In the genomic region with DNA sequence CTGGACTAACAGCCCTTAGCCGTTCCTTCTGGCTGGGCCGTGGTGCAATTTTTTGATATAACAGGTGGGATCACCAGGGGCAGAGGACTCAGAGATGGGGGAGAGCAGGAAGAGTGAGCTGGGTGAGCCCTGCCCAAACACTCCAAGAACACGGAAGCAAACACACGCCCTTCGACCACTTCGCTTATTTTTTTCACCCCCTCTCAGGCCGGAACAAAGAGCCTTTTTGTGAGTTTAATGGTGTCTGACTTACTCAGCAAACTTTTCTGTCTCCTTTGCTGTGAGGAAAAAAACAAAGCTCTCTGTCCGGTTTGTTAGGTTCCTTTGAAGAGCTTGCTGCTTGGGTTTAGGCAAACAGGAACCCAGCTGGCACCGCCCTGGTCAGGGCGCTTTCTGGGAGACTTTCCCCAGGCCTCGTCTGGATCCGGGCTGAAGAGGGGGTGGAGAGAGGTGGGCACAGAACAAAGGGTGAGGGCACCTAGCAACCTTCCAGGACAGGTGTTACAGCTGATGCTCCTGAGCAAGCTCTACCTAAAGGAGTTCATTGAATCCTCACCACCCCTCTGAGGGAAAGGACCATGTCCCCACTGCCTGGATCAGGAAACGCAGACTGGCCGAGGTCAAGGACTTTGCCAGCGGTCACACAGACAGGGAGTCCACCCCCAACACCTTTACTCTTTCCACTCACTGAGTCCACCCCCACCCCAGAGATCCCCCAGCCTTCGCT, we compare ENCODE assay signal across 8 cellular contexts. TPM values are rescaled to one million over a fixed set of nuclear protein-coding genes. Genes with fewer than 3 reads are reported as not detected.
DNase-seq lines count a peak whose midpoint lies in the region; ATAC-seq and TF ChIP-seq lines count a peak whose summit lies in the region.

No MANE protein-coding gene starts in this region.

- H3K4me3 Mint-ChIP-seq in MCF 10A (ENCODE audit: unreplicated experiment) = no peak overlapping the region
- no peak overlapping the region for H3K4me3 Mint-ChIP-seq in activated naive CD8-positive, alpha-beta T cell treated with anti-CD3 and anti-CD28 coated beads for 36 hours

- H3K4me3 ChIP-seq in liver (ENCODE audit: low read depth in 1 of 3, low read length in 3 of 3) = no peak overlapping the region
- H3K4me3 ChIP-seq in upper lobe of right lung = peak overlapping the region; percentile 34

- H3K36me3 ChIP-seq in liver (ENCODE audit: control insufficient read depth in 4 of 4, insufficient read depth in 3 of 4, low read depth in 1 of 4, low read length in 3 of 4) (no peaks in the 10 kb centered on the region), upper lobe of right lung (no peaks in the 10 kb centered on the region)

- CTCF ChIA-PET in MCF 10A (lab: Yijun Ruan, JAX) = interaction anchor here (0.7 to 2.3 kb wide), 10 partner anchors 10 to 114 kb away, joined by 3 to 11 read pairs (median 3); no protein-coding TSS in a partner anchor

- H3K27ac ChIP-seq in liver (ENCODE audit: low read depth in 1 of 2, low read length in 2 of 2) = peak overlapping the region; percentile 53 to 58
- peak overlapping the region; percentile 83 for H3K27ac ChIP-seq in upper lobe of right lung

- intact Hi-C loops in MCF 10A (cut with micrococcal nuclease) = loop anchor here (2.0 to 5.0 kb wide), 4 partner anchors 17 to 101 kb away; no protein-coding TSS in a partner anchor
- intact Hi-C loops in upper lobe of right lung (cut with DNase I) = no loop called here

- TF ChIP-seq RAD21 in liver (IDR thresholded peaks at IDR 0.05) = no peak

- peaks cover 12% of the 10 kb centered on the region for H3K36me3 Mint-ChIP-seq in MCF 10A (ENCODE audit: insufficient read depth, unreplicated experiment)
- no peaks in the 10 kb centered on the region for H3K36me3 Mint-ChIP-seq in activated naive CD8-positive, alpha-beta T cell treated with anti-CD3 and anti-CD28 coated beads for 36 hours

- no peak overlapping the region for H3K9ac ChIP-seq in liver (ENCODE audit: low read depth in 1 of 2, low read length in 2 of 2)

- TF ChIP-seq CTCF in MCF 10A (IDR thresholded peaks at IDR 0.05; ENCODE audit: unreplicated experiment) (no peak), liver (IDR thresholded peaks at IDR 0.05; ENCODE audit: low read depth, low read length, missing input control) (no peak), upper lobe of right lung (IDR thresholded peaks at IDR 0.05) (no peak)

- BruUV-seq in MCF 10A (replicated peaks; lab: Mats Ljungman, UMichigan) = TSS peak; percentile 51

- H3K9me3 ChIP-seq in liver (ENCODE audit: control insufficient read depth in 4 of 4, low read length in 3 of 4) = no peaks in the 10 kb centered on the region
- H3K9me3 ChIP-seq in upper lobe of right lung = no peaks in the 10 kb centered on the region

- POLR2A ChIA-PET in MCF 10A (lab: Yijun Ruan, JAX) = interaction anchor here (0.6 to 7.4 kb wide), 27 partner anchors 9 to 458 kb away, joined by 3 to 88 read pairs (median 6); a partner anchor contains a TSS

- no peak overlapping the region for H3K27ac Mint-ChIP-seq in MCF 10A (ENCODE audit: low read depth, unreplicated experiment)
- H3K27ac Mint-ChIP-seq in activated naive CD8-positive, alpha-beta T cell treated with anti-CD3 and anti-CD28 coated beads for 36 hours = no peak overlapping the region

- H3K27me3 ChIP-seq in liver (ENCODE audit: control insufficient read depth in 4 of 4, insufficient read depth in 4 of 4, low read length in 3 of 4) (no peaks in the 10 kb centered on the region), upper lobe of right lung (no peaks in the 10 kb centered on the region)

- peaks cover 36% of the 10 kb centered on the region for H3K4me1 Mint-ChIP-seq in MCF 10A (ENCODE audit: insufficient read depth, unreplicated experiment)
- H3K4me1 Mint-ChIP-seq in activated naive CD8-positive, alpha-beta T cell treated with anti-CD3 and anti-CD28 coated beads for 36 hours = peaks cover 26% of the 10 kb centered on the region

- H3K27me3 Mint-ChIP-seq in MCF 10A (ENCODE audit: insufficient read depth, unreplicated experiment) = no peaks in the 10 kb centered on the region
- no peaks in the 10 kb centered on the region for H3K27me3 Mint-ChIP-seq in activated naive CD8-positive, alpha-beta T cell treated with anti-CD3 and anti-CD28 coated beads for 36 hours

- WGBS in liver = 59% methylated on average over 16 of the region's 16 CpGs

- H3K4me1 ChIP-seq in liver (ENCODE audit: control insufficient read depth in 4 of 4, insufficient read depth in 4 of 4, low read length in 3 of 4) = peaks cover 3 to 44% (median 29%) of the 10 kb centered on the region in 4 donors
- peaks cover 39% of the 10 kb centered on the region for H3K4me1 ChIP-seq in upper lobe of right lung

- H3K9me3 Mint-ChIP-seq in MCF 10A (ENCODE audit: unreplicated experiment) = no peaks in the 10 kb centered on the region
- peaks cover 3% of the 10 kb centered on the region for H3K9me3 Mint-ChIP-seq in activated naive CD8-positive, alpha-beta T cell treated with anti-CD3 and anti-CD28 coated beads for 36 hours

- peak; percentile 67 for ATAC-seq in upper lobe of right lung
- ATAC-seq in HG03565 (IDR thresholded peaks at IDR 0.05; ENCODE audit: unreplicated experiment) = no peak

- DNase-seq in NCI-H1105 treated with DMSO at 0.1 percent for 48 hours (lab: John Stamatoyannopoulos, UW) = peak; percentile 15
- DNase-seq in NCI-H1105 (lab: John Stamatoyannopoulos, UW) = no peak
- DNase-seq in MCF 10A (ENCODE audit: unreplicated experiment) = no peak
- peak; percentile 80 for DNase-seq in upper lobe of right lung
- DNase-seq in NCI-H1417 treated with DMSO at 0.1 percent for 48 hours (lab: John Stamatoyannopoulos, UW) = no peak
- DNase-seq in activated naive CD8-positive, alpha-beta T cell treated with anti-CD3 and anti-CD28 coated beads for 36 hours = no peak

TF ChIP-seq in liver, 16 proteins besides CTCF, POLR2A, EP300 and RAD21:
- TF ChIP-seq, protein P1, sequence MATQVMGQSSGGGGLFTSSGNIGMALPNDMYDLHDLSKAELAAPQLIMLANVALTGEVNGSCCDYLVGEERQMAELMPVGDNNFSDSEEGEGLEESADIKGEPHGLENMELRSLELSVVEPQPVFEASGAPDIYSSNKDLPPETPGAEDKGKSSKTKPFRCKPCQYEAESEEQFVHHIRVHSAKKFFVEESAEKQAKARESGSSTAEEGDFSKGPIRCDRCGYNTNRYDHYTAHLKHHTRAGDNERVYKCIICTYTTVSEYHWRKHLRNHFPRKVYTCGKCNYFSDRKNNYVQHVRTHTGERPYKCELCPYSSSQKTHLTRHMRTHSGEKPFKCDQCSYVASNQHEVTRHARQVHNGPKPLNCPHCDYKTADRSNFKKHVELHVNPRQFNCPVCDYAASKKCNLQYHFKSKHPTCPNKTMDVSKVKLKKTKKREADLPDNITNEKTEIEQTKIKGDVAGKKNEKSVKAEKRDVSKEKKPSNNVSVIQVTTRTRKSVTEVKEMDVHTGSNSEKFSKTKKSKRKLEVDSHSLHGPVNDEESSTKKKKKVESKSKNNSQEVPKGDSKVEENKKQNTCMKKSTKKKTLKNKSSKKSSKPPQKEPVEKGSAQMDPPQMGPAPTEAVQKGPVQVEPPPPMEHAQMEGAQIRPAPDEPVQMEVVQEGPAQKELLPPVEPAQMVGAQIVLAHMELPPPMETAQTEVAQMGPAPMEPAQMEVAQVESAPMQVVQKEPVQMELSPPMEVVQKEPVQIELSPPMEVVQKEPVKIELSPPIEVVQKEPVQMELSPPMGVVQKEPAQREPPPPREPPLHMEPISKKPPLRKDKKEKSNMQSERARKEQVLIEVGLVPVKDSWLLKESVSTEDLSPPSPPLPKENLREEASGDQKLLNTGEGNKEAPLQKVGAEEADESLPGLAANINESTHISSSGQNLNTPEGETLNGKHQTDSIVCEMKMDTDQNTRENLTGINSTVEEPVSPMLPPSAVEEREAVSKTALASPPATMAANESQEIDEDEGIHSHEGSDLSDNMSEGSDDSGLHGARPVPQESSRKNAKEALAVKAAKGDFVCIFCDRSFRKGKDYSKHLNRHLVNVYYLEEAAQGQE (IDR thresholded peaks at IDR 0.05) = no peak
- TF ChIP-seq, protein P2, sequence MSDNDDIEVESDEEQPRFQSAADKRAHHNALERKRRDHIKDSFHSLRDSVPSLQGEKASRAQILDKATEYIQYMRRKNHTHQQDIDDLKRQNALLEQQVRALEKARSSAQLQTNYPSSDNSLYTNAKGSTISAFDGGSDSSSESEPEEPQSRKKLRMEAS (IDR thresholded peaks at IDR 0.05) = no peak
- peak; percentile 3 for TF ChIP-seq NR2F2 (IDR thresholded peaks at IDR 0.05)
- TF ChIP-seq HNF4A (conservative IDR thresholded peaks at IDR 0.05) = no peak
TF ChIP-seq in liver: peak in this region for 1.

RNA-seq across cellular contexts. Expression of a gene that starts 23.3 kb away (rescaled TPM):
- total RNA-seq in MCF 10A (2022) (0.25 and 0.75 TPM in 2 replicates), liver (not detected), upper lobe of right lung (not detected)
- not detected for polyA plus RNA-seq in liver
- total RNA-seq in activated naive CD8-positive, alpha-beta T cell treated with anti-CD3 and anti-CD28 coated beads for 36 hours = not detected

RNA-seq across cellular contexts. Expression of a gene that starts 48.7 kb away (rescaled TPM):
- not detected in 2 replicates for total RNA-seq in MCF 10A (2022)
- not detected for total RNA-seq in liver
- not detected for polyA plus RNA-seq in liver
- not detected for total RNA-seq in upper lobe of right lung
- not detected for total RNA-seq in activated naive CD8-positive, alpha-beta T cell treated with anti-CD3 and anti-CD28 coated beads for 36 hours

Comparison
In these comparisons a context has a peak if more than half of its experiments do, and no peak if none do; other contexts are left out.
1. DNase-seq: peak in NCI-H1105 treated with DMSO at 0.1 percent for 48 hours (single experiment) and upper lobe of right lung (single experiment); none in NCI-H1105 (single experiment), MCF 10A (single experiment), NCI-H1417 treated with DMSO at 0.1 percent for 48 hours (single experiment) and activated naive CD8-positive, alpha-beta T cell treated with anti-CD3 and anti-CD28 coated beads for 36 hours (single experiment).